Comparison of ENCODE assay signal across 17 cellular contexts in genomic region chr4:175874290-175874689, GRCh38.
"Had no signal": no experiment of that assay in that cellular context is flagged by ENCODE, and none has a peak within 500 bp of the region (broad histone marks: within the 10 kb centered on the region; RNA-seq: fewer than 3 reads in every experiment).

No MANE protein-coding gene starts in this region.

- H3K27ac ChIP-seq: psoas muscle, testis, upper lobe of right lung had no signal

- H3K4me3 Mint-ChIP-seq: activated B cell treated with CpG ODN at 0.5 μM for 24 hours; activated CD4-positive, alpha-beta T cell treated with anti-CD3 and anti-CD28 coated beads, Interleukin-2, amount 10 ng/mL, durations not matched to agents 24 days and 14 days; central memory CD8-positive, alpha-beta T cell; natural killer cell treated with Interleukin-12 subunit alpha and Interleukin-12 subunit beta and Interleukin-15 and Interleukin-18, amount 100 ng/mL, for 72 hours; stimulated activated naive CD8-positive, alpha-beta T cell treated with anti-CD3 and anti-CD28 coated beads, Interleukin-15, Interleukin-2, amounts not matched to agents 100 ng/mL and 50 ng/mL, for 24 hours had no signal

- ATAC-seq: left ventricle myocardium superior; natural killer cell treated with Interleukin-12 subunit alpha and Interleukin-12 subunit beta and Interleukin-15 and Interleukin-18, amount 100 ng/mL, for 72 hours; psoas muscle; upper lobe of right lung had no signal

- H3K27me3 ChIP-seq: testis, upper lobe of right lung had no signal

- H3K27ac Mint-ChIP-seq: activated B cell treated with CpG ODN at 0.5 μM for 24 hours; activated CD4-positive, alpha-beta T cell treated with anti-CD3 and anti-CD28 coated beads, Interleukin-2, amount 10 ng/mL, durations not matched to agents 24 days and 14 days; natural killer cell treated with Interleukin-12 subunit alpha and Interleukin-12 subunit beta and Interleukin-15 and Interleukin-18, amount 100 ng/mL, for 72 hours; stimulated activated naive CD8-positive, alpha-beta T cell treated with anti-CD3 and anti-CD28 coated beads, Interleukin-15, Interleukin-2, amounts not matched to agents 100 ng/mL and 50 ng/mL, for 24 hours had no signal

- H3K36me3 ChIP-seq: upper lobe of right lung had no signal

- H3K4me3 ChIP-seq: psoas muscle, testis, upper lobe of right lung had no signal

- H3K4me1 ChIP-seq: psoas muscle, testis, upper lobe of right lung had no signal

- H3K9me3 ChIP-seq: psoas muscle, testis, upper lobe of right lung had no signal

- H3K9me3 Mint-ChIP-seq: activated CD4-positive, alpha-beta T cell treated with anti-CD3 and anti-CD28 coated beads, Interleukin-2, amount 10 ng/mL, durations not matched to agents 24 days and 14 days had no signal

- H3K27me3 Mint-ChIP-seq: activated B cell treated with CpG ODN at 0.5 μM for 24 hours; activated CD4-positive, alpha-beta T cell treated with anti-CD3 and anti-CD28 coated beads, Interleukin-2, amount 10 ng/mL, durations not matched to agents 24 days and 14 days; central memory CD8-positive, alpha-beta T cell; natural killer cell treated with Interleukin-12 subunit alpha and Interleukin-12 subunit beta and Interleukin-15 and Interleukin-18, amount 100 ng/mL, for 72 hours; stimulated activated naive CD8-positive, alpha-beta T cell treated with anti-CD3 and anti-CD28 coated beads, Interleukin-15, Interleukin-2, amounts not matched to agents 100 ng/mL and 50 ng/mL, for 24 hours had no signal

- DNase-seq: activated B cell treated with CpG ODN at 0.5 μM for 24 hours; activated CD4-positive, alpha-beta T cell treated with anti-CD3 and anti-CD28 coated beads, Interleukin-2, amount 10 ng/mL, durations not matched to agents 24 days and 14 days; activated naive CD4-positive, alpha-beta T cell treated with Interleukin-2 at 50 U/mL for 16 hours; cortex of kidney; effector CD8-positive, alpha-beta T cell; foreskin melanocyte; kidney; left ventricle myocardium superior; mesenchymal stem cell; psoas muscle; stimulated activated CD4-positive, alpha-beta T cell treated with anti-CD3 and anti-CD28 coated beads, Interleukin-4, amount 100 ng/mL, for 1 hour; stimulated activated CD8-positive, alpha-beta memory T cell treated with anti-CD3 and anti-CD28 coated beads, Interleukin-4, amount 100 ng/mL, for 48 hours; testis; upper lobe of right lung had no signal

- H3K4me1 Mint-ChIP-seq: activated B cell treated with CpG ODN at 0.5 μM for 24 hours; activated CD4-positive, alpha-beta T cell treated with anti-CD3 and anti-CD28 coated beads, Interleukin-2, amount 10 ng/mL, durations not matched to agents 24 days and 14 days; central memory CD8-positive, alpha-beta T cell had no signal
